Comparison of ENCODE assay signal across 10 cellular contexts in the genomic region with DNA sequence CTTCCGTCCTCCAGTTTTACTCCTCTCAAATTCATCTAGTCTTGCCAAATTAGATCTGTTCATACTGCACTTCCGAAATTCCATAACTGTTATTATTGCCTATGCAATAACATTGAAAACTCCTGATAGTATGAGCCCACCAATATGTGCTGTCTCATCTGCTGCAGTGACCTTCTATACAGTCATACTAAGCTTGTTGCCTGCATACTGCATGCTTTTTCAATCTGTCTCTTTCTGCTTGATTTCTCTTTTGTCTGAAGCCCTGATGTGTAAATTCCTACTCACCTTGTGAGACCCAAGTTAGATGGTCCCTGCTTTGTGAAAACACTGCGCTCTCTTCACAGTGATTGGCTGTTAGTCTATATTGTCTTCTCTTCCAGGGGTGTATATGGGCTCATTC. TPM values are rescaled to one million over a fixed set of nuclear protein-coding genes. Genes with fewer than 3 reads are reported as not detected.
DNase-seq lines count a peak whose midpoint lies in the region; ATAC-seq, FAIRE-seq and TF ChIP-seq lines count a peak whose summit lies in the region.
"Had no signal": no experiment of that assay in that cellular context is flagged by ENCODE, and none has a peak within 500 bp of the region (broad histone marks: within the 10 kb centered on the region; RNA-seq: fewer than 3 reads in every experiment).

No MANE protein-coding gene starts in this region.

- H3K36me3 Mint-ChIP-seq in Caco-2 (ENCODE audit: insufficient read depth, unreplicated experiment) (peaks cover 41% of the 10 kb centered on the region), T-cell (peaks cover 26% of the 10 kb centered on the region)

- no peak overlapping the region for H3K4me3 Mint-ChIP-seq in Caco-2 (ENCODE audit: unreplicated experiment)
- no peak overlapping the region for H3K4me3 Mint-ChIP-seq in T-cell
- H3K4me3 Mint-ChIP-seq: activated naive CD8-positive, alpha-beta T cell treated with anti-CD3 and anti-CD28 coated beads for 36 hours had no signal

- H3K4me1 Mint-ChIP-seq in Caco-2 (ENCODE audit: low read depth, unreplicated experiment) (peaks cover 8% of the 10 kb centered on the region), T-cell (peaks cover 32 to 34% (median 33%) of the 10 kb centered on the region in 3 donors)

- H4K20me1 ChIP-seq in OCI-LY3 (ENCODE audit: insufficient read depth, low read length) (peaks cover 20% of the 10 kb centered on the region), fibroblast of lung (ENCODE audit: control insufficient read depth, extremely low read depth, insufficient read depth, low read length) (no peaks in the 10 kb centered on the region)

- POLR2A ChIA-PET in Caco-2 (lab: Charles Lee) (no interaction called here), T-cell (lab: Charles Lee) (no interaction called here)

- no peak for TF ChIP-seq POLR2A in GM12892 (IDR thresholded peaks at IDR 0.05; ENCODE audit: low read depth, low read length)

- ATAC-seq in T-cell (replicated peaks in 1 of 4) (no peak), HG02840 (IDR thresholded peaks at IDR 0.05; ENCODE audit: low FRiP score, unreplicated experiment) (no peak)

- intact Hi-C loops in Caco-2 (cut with micrococcal nuclease; ENCODE audit: unreplicated experiment) = no loop called here

- H2AFZ ChIP-seq in OCI-LY3 (ENCODE audit: low read depth, low read length) = no peak overlapping the region
- H2AFZ ChIP-seq in fibroblast of lung (ENCODE audit: low read length) = no peak overlapping the region

- H3K9ac ChIP-seq in OCI-LY3 (ENCODE audit: low read length) (peak overlapping the region; percentile 77), fibroblast of lung (ENCODE audit: insufficient read depth, low read length) (no peak overlapping the region), rectal smooth muscle tissue (ENCODE audit: low read length) (no peak overlapping the region)

- CTCF ChIA-PET in Caco-2 (lab: Charles Lee) = no interaction called here
- CTCF ChIA-PET in T-cell (lab: Charles Lee) = no interaction called here

- H3K9me3 Mint-ChIP-seq in Caco-2 (ENCODE audit: unreplicated experiment) (no peaks in the 10 kb centered on the region), T-cell (no peaks in the 10 kb centered on the region)
- H3K9me3 Mint-ChIP-seq: activated naive CD8-positive, alpha-beta T cell treated with anti-CD3 and anti-CD28 coated beads for 36 hours had no signal

- H3K4me3 ChIP-seq in Caco-2 (ENCODE audit: low read depth, low read length) (peak overlapping the region; percentile 92), OCI-LY3 (ENCODE audit: low read length) (peak overlapping the region; percentile 87), fibroblast of lung (replicated peaks in 1 of 4; ENCODE audit: control extremely low read depth in 1 of 4, insufficient read depth in 1 of 4, low read depth in 3 of 4, low read length in 4 of 4) (peak overlapping the region; percentile 71 to 100 (median 86)), rectal smooth muscle tissue (ENCODE audit: low read length) (peak overlapping the region; percentile 98)

- no TSS peak for BruUV-seq in Caco-2 (replicated peaks; lab: Mats Ljungman, UMichigan)

- H3K4me2 ChIP-seq in OCI-LY3 (ENCODE audit: low read length) (peak overlapping the region; percentile 73), fibroblast of lung (ENCODE audit: extremely low read depth, insufficient read depth, low read length) (peak overlapping the region; percentile 96)

- H3K4me1 ChIP-seq in Caco-2 = peaks cover 9% of the 10 kb centered on the region
- peaks cover 18% of the 10 kb centered on the region for H3K4me1 ChIP-seq in OCI-LY3 (ENCODE audit: low read length)
- H3K4me1 ChIP-seq in fibroblast of lung (ENCODE audit: control insufficient read depth, extremely low read depth, insufficient read depth, low read length) = peaks cover 5% of the 10 kb centered on the region
- H3K4me1 ChIP-seq in rectal smooth muscle tissue (ENCODE audit: control insufficient read depth, insufficient read depth, low read length) = peaks cover 13% of the 10 kb centered on the region

- no peak overlapping the region for H3K27ac ChIP-seq in OCI-LY3 (ENCODE audit: low read length)
- H3K27ac ChIP-seq in fibroblast of lung (ENCODE audit: insufficient read depth, low read length) = peak overlapping the region; percentile 97
- H3K27ac ChIP-seq in rectal smooth muscle tissue (ENCODE audit: low read depth, low read length) = no peak overlapping the region

- FAIRE-seq in GM12892 (lab: Jason Lieb, UNC) = no peak

- H3K9me3 ChIP-seq in Caco-2 = no peaks in the 10 kb centered on the region
- no peaks in the 10 kb centered on the region for H3K9me3 ChIP-seq in OCI-LY3 (ENCODE audit: insufficient read depth, low read length)
- no peaks in the 10 kb centered on the region for H3K9me3 ChIP-seq in fibroblast of lung (ENCODE audit: control insufficient read depth, insufficient read depth, low read depth, low read length)

- peaks cover 1% of the 10 kb centered on the region; the same call in 1 of the 2 replicates for H3K36me3 ChIP-seq in Caco-2 (ENCODE audit: control insufficient read depth, insufficient read depth, low read length)
- H3K36me3 ChIP-seq in OCI-LY3 (replicated peaks; ENCODE audit: low read depth, low read length) = peaks cover 14% of the 10 kb centered on the region
- no peaks in the 10 kb centered on the region for H3K36me3 ChIP-seq in fibroblast of lung (ENCODE audit: control insufficient read depth, insufficient read depth, low read length)
- H3K36me3 ChIP-seq in rectal smooth muscle tissue (ENCODE audit: control insufficient read depth, insufficient read depth, low read length) = no peaks in the 10 kb centered on the region

- H3K27me3 Mint-ChIP-seq in Caco-2 (ENCODE audit: insufficient read depth, unreplicated experiment) = no peaks in the 10 kb centered on the region
- H3K27me3 Mint-ChIP-seq in T-cell = no peaks in the 10 kb centered on the region
- H3K27me3 Mint-ChIP-seq: activated naive CD8-positive, alpha-beta T cell treated with anti-CD3 and anti-CD28 coated beads for 36 hours had no signal

- H3K79me2 ChIP-seq in OCI-LY3 (ENCODE audit: low read length) = peaks cover 69% of the 10 kb centered on the region
- peaks cover 57% of the 10 kb centered on the region for H3K79me2 ChIP-seq in fibroblast of lung (ENCODE audit: control insufficient read depth, insufficient read depth, low read length)

- no peak overlapping the region for H3K27ac Mint-ChIP-seq in Caco-2 (ENCODE audit: unreplicated experiment)
- H3K27ac Mint-ChIP-seq in T-cell = no peak overlapping the region
- H3K27ac Mint-ChIP-seq: activated naive CD8-positive, alpha-beta T cell treated with anti-CD3 and anti-CD28 coated beads for 36 hours had no signal

- H3K27me3 ChIP-seq in Caco-2 (replicated peaks; ENCODE audit: control insufficient read depth, insufficient read depth, low read length) (no peaks in the 10 kb centered on the region), OCI-LY3 (ENCODE audit: low read depth, low read length) (no peaks in the 10 kb centered on the region), fibroblast of lung (ENCODE audit: control insufficient read depth, insufficient read depth, low read length) (no peaks in the 10 kb centered on the region), rectal smooth muscle tissue (ENCODE audit: control insufficient read depth, insufficient read depth, low read length) (no peaks in the 10 kb centered on the region)

- no peak for DNase-seq in Caco-2
- no peak for DNase-seq in fibroblast of lung (ENCODE audit: low read depth in 2 of 2)
- DNase-seq in T-cell = no peak
- no peak for DNase-seq in retina
- no peak for DNase-seq in GM12892 (ENCODE audit: insufficient read length)
- DNase-seq: activated naive CD8-positive, alpha-beta T cell treated with anti-CD3 and anti-CD28 coated beads for 36 hours; NCI-H446 treated with DMSO at 0.1 percent for 48 hours had no signal

- TF ChIP-seq CTCF in Caco-2 (IDR thresholded peaks at IDR 0.05; ENCODE audit: insufficient read depth in 1 of 2, low read depth in 1 of 2, low read length in 1 of 2, severe bottlenecking in 1 of 2, unreplicated experiment in 1 of 2) (no peak), OCI-LY3 (IDR thresholded peaks at IDR 0.05; ENCODE audit: low read depth, low read length) (no peak), fibroblast of lung (conservative IDR thresholded peaks at IDR 0.05 in 1 of 2, IDR thresholded peaks at IDR 0.05 in 1 of 2; ENCODE audit: low read depth in 1 of 2, low read length in 2 of 2) (no peak)

RNA-seq across cellular contexts. Expression of gene TBP, which starts 1.1 kb away (rescaled TPM):
- 20.8 and 23.7 TPM in 2 replicates for total RNA-seq in Caco-2 (2022)
- total RNA-seq in fibroblast of lung = 7.8 and 8.7 TPM in 2 replicates
- polyA plus RNA-seq in fibroblast of lung = 14.2 and 14.4 TPM in 2 replicates
- 8.5 and 9.0 TPM in 2 replicates for polyA plus RNA-seq in fibroblast of lung (2012)
- 3.4 and 3.5 TPM in 2 replicates for polyA minus RNA-seq in fibroblast of lung (ENCODE audit: low replicate concordance)
- total RNA-seq in T-cell = 10 to 100 TPM; 12.4 to 35.0 (median 25.6) TPM
- 18.5 TPM for polyA plus RNA-seq in GM12892 (2012; ENCODE audit: missing spikeins)

RNA-seq across cellular contexts. Expression of gene PSMB1, which starts 2.2 kb away (rescaled TPM):
- total RNA-seq in Caco-2 (2022) = 234 and 235 TPM in 2 replicates
- total RNA-seq in fibroblast of lung = 227 and 245 TPM in 2 replicates
- 489 and 585 TPM in 2 replicates for polyA plus RNA-seq in fibroblast of lung
- polyA plus RNA-seq in fibroblast of lung (2012) = 289 and 347 TPM in 2 replicates
- 119 and 149 TPM in 2 replicates for polyA minus RNA-seq in fibroblast of lung (ENCODE audit: low replicate concordance)
- 100 to 1,000 TPM in 1 of 5 donors, 10 to 100 TPM in 4; 85.6 to 106 (median 94.6) TPM for total RNA-seq in T-cell
- 280 TPM for polyA plus RNA-seq in GM12892 (2012; ENCODE audit: missing spikeins)

RNA-seq across cellular contexts. Expression of gene PDCD2, which starts 29.1 kb away (rescaled TPM):
- total RNA-seq in Caco-2 (2022) = 73.0 and 74.4 TPM in 2 replicates
- total RNA-seq in fibroblast of lung = 39.6 and 62.4 TPM in 2 replicates
- polyA plus RNA-seq in fibroblast of lung = 55.6 and 56.6 TPM in 2 replicates
- polyA plus RNA-seq in fibroblast of lung (2012) = 53.5 and 58.3 TPM in 2 replicates
- polyA minus RNA-seq in fibroblast of lung (ENCODE audit: low replicate concordance) = 19.9 and 29.3 TPM in 2 replicates
- 10 to 100 TPM; 54.2 to 77.1 (median 68.1) TPM for total RNA-seq in T-cell
- polyA plus RNA-seq in GM12892 (2012; ENCODE audit: missing spikeins) = 94.5 TPM
